Comparison of ENCODE assay signal across 8 cellular contexts in the genomic region with DNA sequence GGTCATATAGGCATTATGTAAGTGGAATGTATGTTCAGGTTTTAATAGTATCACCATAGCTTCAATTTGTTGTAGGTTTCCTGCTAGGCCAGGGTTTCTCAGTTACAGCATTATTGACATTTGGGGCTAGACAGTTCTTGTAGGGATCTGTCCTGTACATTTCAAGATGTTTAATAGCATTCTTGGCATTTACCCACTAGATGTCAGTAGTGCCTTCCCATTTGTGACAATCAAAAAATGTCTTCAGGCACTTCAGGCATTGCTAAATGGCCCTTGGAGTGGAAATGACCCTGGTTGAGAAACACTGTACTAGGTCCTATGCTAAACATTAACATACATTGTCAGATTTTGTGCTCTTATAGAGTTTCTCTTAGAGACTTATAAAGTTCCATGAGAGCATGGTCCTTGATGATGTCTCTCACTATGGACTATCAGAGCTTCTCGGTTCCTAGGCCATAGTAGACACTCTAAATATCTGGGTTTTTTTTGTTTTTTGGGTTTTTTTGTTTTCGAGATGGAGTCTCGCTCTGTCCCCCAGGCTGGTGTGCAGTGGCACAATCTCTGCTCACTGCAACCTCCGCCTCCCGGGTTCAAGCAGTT. TPM values are rescaled to one million over a fixed set of nuclear protein-coding genes. Genes with fewer than 3 reads are reported as not detected.
DNase-seq lines count a peak whose midpoint lies in the region; ATAC-seq, FAIRE-seq and TF ChIP-seq lines count a peak whose summit lies in the region.

No MANE protein-coding gene starts in this region.

- POLR2A ChIA-PET in activated CD8-positive, alpha-beta T cell treated with anti-CD3 and anti-CD28 coated beads, Interleukin-2, amount 10 ng/mL, durations not matched to agents 7 days and 5 days (lab: Charles Lee) = interaction anchor here (0.6 to 4.1 kb wide), 3 partner anchors 101 to 173 kb away, joined by 3 to 21 read pairs (median 3); partner anchors contain the start of gene KDM3B

- H3K9me3 Mint-ChIP-seq in activated CD8-positive, alpha-beta T cell treated with anti-CD3 and anti-CD28 coated beads, Interleukin-2, amount 10 ng/mL, durations not matched to agents 7 days and 5 days (ENCODE audit: insufficient read depth) = no peaks in the 10 kb centered on the region

- DNase-seq in CD1c-positive myeloid dendritic cell (ENCODE audit: extremely low spot score) = peak; percentile 63
- no peak for DNase-seq in H7
- DNase-seq in NCI-H2196 treated with DMSO at 0.1 percent for 48 hours (lab: John Stamatoyannopoulos, UW; ENCODE audit: unreplicated experiment) = peak; percentile 22
- DNase-seq in activated CD8-positive, alpha-beta T cell treated with anti-CD3 and anti-CD28 coated beads, Interleukin-2, amount 10 ng/mL, durations not matched to agents 7 days and 5 days = peak; percentile 38
- DNase-seq in keratinocyte (ENCODE audit: low read depth, low spot score) = peak; percentile 35
- DNase-seq in tibial artery = no peak
- no peak for DNase-seq in NCI-H1048 (lab: John Stamatoyannopoulos, UW)
- no peak for DNase-seq in suprapubic skin (ENCODE audit: low spot score in 2 of 2)

- H3K4me1 ChIP-seq in keratinocyte (ENCODE audit: control insufficient read depth, extremely low read depth, insufficient read depth, low read length) (peaks cover 17% of the 10 kb centered on the region), tibial artery (peaks cover 6 to 28% (median 21%) of the 10 kb centered on the region in 4 donors), suprapubic skin (peaks cover 20% of the 10 kb centered on the region)

- FAIRE-seq in keratinocyte (lab: Jason Lieb, UNC) = no peak

- H3K9me3 ChIP-seq in keratinocyte (ENCODE audit: control insufficient read depth, low read depth, low read length) (no peaks in the 10 kb centered on the region), tibial artery (no peaks in the 10 kb centered on the region), suprapubic skin (no peaks in the 10 kb centered on the region)

- peak overlapping the region; percentile 96 for H3K9ac ChIP-seq in keratinocyte (ENCODE audit: control insufficient read depth, extremely low read depth, insufficient read depth, low read length)

- no peak for TF ChIP-seq EP300 in suprapubic skin (IDR thresholded peaks at IDR 0.05)

- ATAC-seq in activated CD8-positive, alpha-beta T cell treated with anti-CD3 and anti-CD28 coated beads, Interleukin-2, amount 10 ng/mL, durations not matched to agents 7 days and 5 days = peak; percentile 12

- peak overlapping the region; percentile 71 for H3K4me3 ChIP-seq in H7 (ENCODE audit: insufficient read depth, low read depth, low read length)
- peak overlapping the region; percentile 67 to 98 (median 92) for H3K4me3 ChIP-seq in keratinocyte (ENCODE audit: control insufficient read depth in 2 of 3, extremely low read depth in 1 of 3, insufficient read depth in 2 of 3, low read depth in 1 of 3, low read length in 3 of 3)
- no peak overlapping the region for H3K4me3 ChIP-seq in tibial artery
- H3K4me3 ChIP-seq in suprapubic skin = no peak overlapping the region

- CTCF ChIA-PET in activated CD8-positive, alpha-beta T cell treated with anti-CD3 and anti-CD28 coated beads, Interleukin-2, amount 10 ng/mL, durations not matched to agents 7 days and 5 days (lab: Charles Lee) = interaction anchor here (0.6 to 6.1 kb wide), 13 partner anchors 8 to 1162 kb away, joined by 3 to 72 read pairs (median 4); partner anchors contain the start of genes GFRA3, KDM3B and PAIP2

- peak overlapping the region; percentile 99 for H3K4me2 ChIP-seq in keratinocyte (ENCODE audit: control insufficient read depth, extremely low read depth, insufficient read depth, low read depth, low read length)

- H3K27me3 Mint-ChIP-seq in activated CD8-positive, alpha-beta T cell treated with anti-CD3 and anti-CD28 coated beads, Interleukin-2, amount 10 ng/mL, durations not matched to agents 7 days and 5 days (ENCODE audit: low read depth) = no peaks in the 10 kb centered on the region

- 76% methylated on average over 5 of the region's 5 CpGs for WGBS in suprapubic skin

- peaks cover 39% of the 10 kb centered on the region for H3K36me3 ChIP-seq in H7 (replicated peaks; ENCODE audit: control insufficient read depth, insufficient read depth, low read length)
- H3K36me3 ChIP-seq in keratinocyte (ENCODE audit: control insufficient read depth in 2 of 2, extremely low read depth in 1 of 2, insufficient read depth in 2 of 2, low read length in 2 of 2) = peaks cover 6 to 31% of the 10 kb centered on the region in 2 experiments
- peaks cover 5 to 43% (median 12%) of the 10 kb centered on the region in 3 donors for H3K36me3 ChIP-seq in tibial artery
- H3K36me3 ChIP-seq in suprapubic skin = peaks cover 18% of the 10 kb centered on the region

- TF ChIP-seq CTCF in keratinocyte (optimal IDR thresholded peaks at IDR 0.05 in 1 of 3, IDR thresholded peaks at IDR 0.05 in 1 of 3, conservative IDR thresholded peaks at IDR 0.05 in 1 of 3; ENCODE audit: extremely low read depth in 1 of 3, insufficient read depth in 2 of 3, low read length in 3 of 3) (peak; percentile 34 to 63 (median 39)), tibial artery (IDR thresholded peaks at IDR 0.05) (no peak), suprapubic skin (IDR thresholded peaks at IDR 0.05) (peak in 1 of 2 donors; percentile 20)

- dilution Hi-C loops in keratinocyte (cut with MboI; ENCODE audit: extremely low pct_ligation_motif_present, low sequenced_read_pairs) = no loop called here

- H3K27ac ChIP-seq in keratinocyte (ENCODE audit: control insufficient read depth, insufficient read depth, low read length) (no peak overlapping the region), tibial artery (no peak overlapping the region), suprapubic skin (no peak overlapping the region)

- no peak overlapping the region for H3K4me3 Mint-ChIP-seq in activated CD8-positive, alpha-beta T cell treated with anti-CD3 and anti-CD28 coated beads, Interleukin-2, amount 10 ng/mL, durations not matched to agents 7 days and 5 days

- H3K36me3 Mint-ChIP-seq in activated CD8-positive, alpha-beta T cell treated with anti-CD3 and anti-CD28 coated beads, Interleukin-2, amount 10 ng/mL, durations not matched to agents 7 days and 5 days (ENCODE audit: low read depth) = peaks cover 55% of the 10 kb centered on the region

- H3K4me1 Mint-ChIP-seq in activated CD8-positive, alpha-beta T cell treated with anti-CD3 and anti-CD28 coated beads, Interleukin-2, amount 10 ng/mL, durations not matched to agents 7 days and 5 days (ENCODE audit: low read depth) = peaks cover 15% of the 10 kb centered on the region

- peak overlapping the region; percentile 59 for H3K27ac Mint-ChIP-seq in activated CD8-positive, alpha-beta T cell treated with anti-CD3 and anti-CD28 coated beads, Interleukin-2, amount 10 ng/mL, durations not matched to agents 7 days and 5 days

- H3K9me1 ChIP-seq in keratinocyte (ENCODE audit: control insufficient read depth, extremely low read depth, insufficient read depth, low read length) = no peaks in the 10 kb centered on the region

- H4K20me1 ChIP-seq in keratinocyte (ENCODE audit: control insufficient read depth, extremely low read depth, insufficient read depth, low read length) = no peaks in the 10 kb centered on the region

- TF ChIP-seq POLR2A in suprapubic skin (IDR thresholded peaks at IDR 0.05) = no peak

- H3K27me3 ChIP-seq in H7 (ENCODE audit: control insufficient read depth, insufficient read depth, low read length) (no peaks in the 10 kb centered on the region), keratinocyte (ENCODE audit: control insufficient read depth, extremely low read depth, insufficient read depth, low read length) (no peaks in the 10 kb centered on the region), tibial artery (no peaks in the 10 kb centered on the region), suprapubic skin (no peaks in the 10 kb centered on the region)

- peaks cover 31% of the 10 kb centered on the region for H3K79me2 ChIP-seq in keratinocyte (ENCODE audit: control insufficient read depth, insufficient read depth, low read length)

- intact Hi-C loops in tibial artery (cut with DNase I; ENCODE audit: low total_unique reads) = no loop called here

- no peak overlapping the region for H2AFZ ChIP-seq in keratinocyte (ENCODE audit: control insufficient read depth, low read length)

RNA-seq across cellular contexts. Expression of gene KIF20A, which starts 1.4 kb away (rescaled TPM):
- total RNA-seq in H7 (2014; rRNA removed; shearing (Covaris generic)) = 138 and 155 TPM in 2 replicates
- total RNA-seq in activated CD8-positive, alpha-beta T cell treated with anti-CD3 and anti-CD28 coated beads, Interleukin-2, amount 10 ng/mL, durations not matched to agents 7 days and 5 days = 10 to 100 TPM; 70.1 to 72.0 TPM
- polyA plus RNA-seq in keratinocyte = 2.3 to 18.5 TPM (median 17.1 TPM) in 3 replicates
- 0.22 TPM for polyA plus RNA-seq in keratinocyte (2011; ENCODE audit: low read depth)
- polyA plus RNA-seq in keratinocyte (2011; cell fraction: cytosol; rRNA removed) = 2.6 and 5.2 TPM in 2 replicates
- polyA plus RNA-seq in keratinocyte (2011; cell fraction: nucleus; rRNA removed) = 3.3 and 3.7 TPM in 2 replicates
- 0.41 and 14.4 TPM in 2 replicates for polyA plus RNA-seq in keratinocyte (2012; ENCODE audit: low replicate concordance)
- polyA minus RNA-seq in keratinocyte = 2.6 to 27.2 TPM (median 19.3 TPM) in 3 replicates
- 4.0 TPM for polyA minus RNA-seq in keratinocyte (2011; cell fraction: cytosol; rRNA and poly(A)+ RNA removed)
- polyA minus RNA-seq in keratinocyte (2011; cell fraction: nucleus; rRNA and poly(A)+ RNA removed) = 2.3 and 6.1 TPM in 2 replicates
- 1 to 10 TPM; 2.1 to 7.7 (median 5.1) TPM for total RNA-seq in suprapubic skin

RNA-seq across cellular contexts. Expression of gene BRD8, which starts 1.9 kb away (rescaled TPM):
- total RNA-seq in H7 (2014; rRNA removed; shearing (Covaris generic)) = 45.2 and 50.3 TPM in 2 replicates
- total RNA-seq in activated CD8-positive, alpha-beta T cell treated with anti-CD3 and anti-CD28 coated beads, Interleukin-2, amount 10 ng/mL, durations not matched to agents 7 days and 5 days = 10 to 100 TPM; 72.3 to 76.3 TPM
- 24.4 to 36.4 TPM (median 27.4 TPM) in 3 replicates for polyA plus RNA-seq in keratinocyte
- polyA plus RNA-seq in keratinocyte (2011; ENCODE audit: low read depth) = 116 TPM
- polyA plus RNA-seq in keratinocyte (2011; cell fraction: cytosol; rRNA removed) = 10.9 and 14.6 TPM in 2 replicates
- polyA plus RNA-seq in keratinocyte (2011; cell fraction: nucleus; rRNA removed) = 53.8 and 74.8 TPM in 2 replicates
- 18.5 and 21.5 TPM in 2 replicates for polyA plus RNA-seq in keratinocyte (2012; ENCODE audit: low replicate concordance)
- 8.0 to 22.0 TPM (median 17.8 TPM) in 3 replicates for polyA minus RNA-seq in keratinocyte
- polyA minus RNA-seq in keratinocyte (2011; cell fraction: cytosol; rRNA and poly(A)+ RNA removed) = 16.3 TPM
- polyA minus RNA-seq in keratinocyte (2011; cell fraction: nucleus; rRNA and poly(A)+ RNA removed) = 16.4 and 26.2 TPM in 2 replicates
- 10 to 100 TPM; 27.4 to 53.8 (median 36.7) TPM for total RNA-seq in suprapubic skin

RNA-seq across cellular contexts. Expression of gene CDC23, which starts 32.8 kb away (rescaled TPM):
- total RNA-seq in H7 (2014; rRNA removed; shearing (Covaris generic)) = 59.7 and 62.8 TPM in 2 replicates
- total RNA-seq in activated CD8-positive, alpha-beta T cell treated with anti-CD3 and anti-CD28 coated beads, Interleukin-2, amount 10 ng/mL, durations not matched to agents 7 days and 5 days = 10 to 100 TPM; 34.1 to 36.6 TPM
- polyA plus RNA-seq in keratinocyte = 26.4 to 40.2 TPM (median 33.2 TPM) in 3 replicates
- polyA plus RNA-seq in keratinocyte (2011; ENCODE audit: low read depth) = 17.4 TPM
- 17.5 and 33.9 TPM in 2 replicates for polyA plus RNA-seq in keratinocyte (2011; cell fraction: cytosol; rRNA removed)
- polyA plus RNA-seq in keratinocyte (2011; cell fraction: nucleus; rRNA removed) = 40.3 and 47.1 TPM in 2 replicates
- polyA plus RNA-seq in keratinocyte (2012; ENCODE audit: low replicate concordance) = 14.1 and 19.4 TPM in 2 replicates
- 15.2 to 29.1 TPM (median 23.0 TPM) in 3 replicates for polyA minus RNA-seq in keratinocyte
- 13.2 TPM for polyA minus RNA-seq in keratinocyte (2011; cell fraction: cytosol; rRNA and poly(A)+ RNA removed)
- 21.0 and 25.1 TPM in 2 replicates for polyA minus RNA-seq in keratinocyte (2011; cell fraction: nucleus; rRNA and poly(A)+ RNA removed)
- 10 to 100 TPM; 17.9 to 30.6 (median 22.2) TPM for total RNA-seq in suprapubic skin

RNA-seq across cellular contexts. Expression of gene NME5, which starts 41.1 kb away (rescaled TPM):
- total RNA-seq in H7 (2014; rRNA removed; shearing (Covaris generic)) = 0.44 and 1.2 TPM in 2 replicates
- total RNA-seq in activated CD8-positive, alpha-beta T cell treated with anti-CD3 and anti-CD28 coated beads, Interleukin-2, amount 10 ng/mL, durations not matched to agents 7 days and 5 days = not detected
- 0.05 to 0.14 TPM (median 0.13 TPM) in 3 replicates for polyA plus RNA-seq in keratinocyte
- polyA plus RNA-seq in keratinocyte (2011; ENCODE audit: low read depth) = not detected
- polyA plus RNA-seq in keratinocyte (2011; cell fraction: cytosol; rRNA removed) = 0.14 and 0.18 TPM in 2 replicates
- 0.20 TPM in 1 of 2 replicates, not detected in the other for polyA plus RNA-seq in keratinocyte (2011; cell fraction: nucleus; rRNA removed)
- not detected in 2 replicates for polyA plus RNA-seq in keratinocyte (2012; ENCODE audit: low replicate concordance)
- polyA minus RNA-seq in keratinocyte = not detected in 3 replicates
- not detected for polyA minus RNA-seq in keratinocyte (2011; cell fraction: cytosol; rRNA and poly(A)+ RNA removed)
- not detected in 2 replicates for polyA minus RNA-seq in keratinocyte (2011; cell fraction: nucleus; rRNA and poly(A)+ RNA removed)
- 1 to 10 TPM in 2 of 4 donors, not detected in 2; 1.1 to 1.7 TPM for total RNA-seq in suprapubic skin

Comparison
In these comparisons a context has a peak if more than half of its experiments do, and no peak if none do; other contexts are left out.
1. DNase-seq: peak in CD1c-positive myeloid dendritic cell (single experiment), NCI-H2196 treated with DMSO at 0.1 percent for 48 hours (single experiment), activated CD8-positive, alpha-beta T cell treated with anti-CD3 and anti-CD28 coated beads, Interleukin-2, amount 10 ng/mL, durations not matched to agents 7 days and 5 days (single experiment) and keratinocyte (single experiment); none in H7 (single experiment), tibial artery (0 of 2), NCI-H1048 (single experiment) and suprapubic skin (0 of 2).
2. H3K4me3 ChIP-seq: peak in H7 (single experiment) and keratinocyte (3 of 3); none in tibial artery (0 of 2) and suprapubic skin (single experiment).
3. CTCF ChIP-seq: peak in keratinocyte (3 of 3); none in tibial artery (0 of 2).
4. RNA of gene KIF20A, which starts 1.4 kb away (total RNA-seq): 138 to 155 TPM in H7 and 70.1 to 72.0 TPM in activated CD8-positive, alpha-beta T cell treated with anti-CD3 and anti-CD28 coated beads, Interleukin-2, amount 10 ng/mL, durations not matched to agents 7 days and 5 days; 2.1 to 7.7 TPM in suprapubic skin; every median in the first group is over 4 times any median in the second.